ENCODE assay signal across 7 cellular contexts in the genomic region with DNA sequence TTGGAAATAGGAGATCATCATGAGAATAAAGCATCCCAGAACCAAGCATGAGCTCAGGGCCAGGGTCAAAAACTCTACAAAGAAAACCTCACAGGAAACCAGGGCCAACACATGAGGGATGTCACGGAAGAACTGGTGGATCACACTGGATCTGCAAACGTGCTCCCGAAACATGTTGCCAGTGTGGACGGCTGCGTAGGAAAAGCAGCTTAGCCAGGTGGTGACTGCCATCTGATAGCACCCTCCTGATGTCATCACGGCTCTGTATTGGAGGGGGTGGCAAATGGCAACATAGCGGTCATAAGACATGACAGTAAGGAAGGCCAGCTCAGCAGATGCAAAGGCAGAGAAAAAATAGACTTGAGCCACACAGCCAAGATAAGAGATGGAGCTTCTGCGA. TPM values are rescaled to one million over a fixed set of nuclear protein-coding genes. Genes with fewer than 3 reads are reported as not detected.
"Had no signal": no experiment of that assay in that cellular context is flagged by ENCODE, and none has a peak within 500 bp of the region (broad histone marks: within the 10 kb centered on the region; RNA-seq: fewer than 3 reads in every experiment).

No MANE protein-coding gene starts in this region.

- DNase-seq: GM23248, GOT3, H7, HFFc6, IMR-90 had no signal

RNA-seq across cellular contexts. Expression of a gene that starts 20.9 kb away (rescaled TPM):
- total RNA-seq: GM23248, H4, H7, HFFc6, IMR-90, K562 had no signal

RNA-seq across cellular contexts. Expression of a gene that starts 26.3 kb away (rescaled TPM):
- total RNA-seq: GM23248, H4, H7, HFFc6, IMR-90, K562 had no signal

RNA-seq across cellular contexts. Expression of a gene that starts 36.6 kb away (rescaled TPM):
- total RNA-seq: GM23248, H4, H7, HFFc6, IMR-90, K562 had no signal

RNA-seq across cellular contexts. Expression of a gene that starts 46.8 kb away (rescaled TPM):
- total RNA-seq: GM23248, H4, H7, HFFc6, IMR-90, K562 had no signal
